In the genomic region with DNA sequence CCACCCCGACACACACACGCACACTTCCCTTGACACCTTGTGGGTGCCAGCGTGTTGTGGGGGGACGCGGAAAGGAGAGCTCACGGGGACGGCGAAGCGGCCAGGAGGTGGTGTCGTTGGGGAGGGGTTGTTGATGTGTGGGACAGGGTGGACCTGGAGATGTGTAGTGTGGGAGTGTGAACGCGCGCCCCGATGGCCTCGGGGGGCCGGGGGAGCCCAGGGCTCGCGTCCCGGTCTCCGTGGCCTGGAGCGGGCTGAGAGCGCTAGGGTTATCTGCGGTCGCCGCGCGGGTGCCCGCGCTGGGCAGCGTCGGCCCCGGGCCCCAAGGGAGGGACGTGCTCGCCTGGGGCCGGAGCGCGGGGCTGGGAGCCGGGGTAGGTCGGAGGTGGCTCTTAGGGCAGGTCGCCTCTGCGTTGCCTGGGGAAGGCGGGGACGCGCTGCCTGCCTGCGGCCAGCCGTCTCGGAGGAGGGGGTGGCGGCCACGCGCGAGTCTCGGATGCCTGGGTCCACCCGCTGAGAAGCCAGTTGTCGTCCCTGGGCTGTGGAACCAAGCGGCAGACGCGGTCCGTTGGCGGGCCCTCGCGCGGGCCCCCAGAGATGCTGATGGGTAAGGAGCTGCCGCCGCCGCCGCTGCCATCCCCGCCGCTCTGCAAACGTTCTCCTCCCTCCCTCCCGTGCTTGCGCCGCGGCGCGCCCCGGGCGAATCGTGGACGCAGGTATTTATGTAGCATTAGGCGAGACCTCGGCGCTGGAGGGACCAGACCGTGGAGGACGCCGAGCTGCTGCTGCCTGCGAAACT, we compare ENCODE assay signal across 1 cellular context.
TF ChIP-seq lines count a peak whose summit lies in the region.

No MANE protein-coding gene starts in this region.

TF ChIP-seq in HepG2, 621 proteins besides CTCF, POLR2A, EP300 and RAD21 (continued from another document):
- TF ChIP-seq, protein P1, sequence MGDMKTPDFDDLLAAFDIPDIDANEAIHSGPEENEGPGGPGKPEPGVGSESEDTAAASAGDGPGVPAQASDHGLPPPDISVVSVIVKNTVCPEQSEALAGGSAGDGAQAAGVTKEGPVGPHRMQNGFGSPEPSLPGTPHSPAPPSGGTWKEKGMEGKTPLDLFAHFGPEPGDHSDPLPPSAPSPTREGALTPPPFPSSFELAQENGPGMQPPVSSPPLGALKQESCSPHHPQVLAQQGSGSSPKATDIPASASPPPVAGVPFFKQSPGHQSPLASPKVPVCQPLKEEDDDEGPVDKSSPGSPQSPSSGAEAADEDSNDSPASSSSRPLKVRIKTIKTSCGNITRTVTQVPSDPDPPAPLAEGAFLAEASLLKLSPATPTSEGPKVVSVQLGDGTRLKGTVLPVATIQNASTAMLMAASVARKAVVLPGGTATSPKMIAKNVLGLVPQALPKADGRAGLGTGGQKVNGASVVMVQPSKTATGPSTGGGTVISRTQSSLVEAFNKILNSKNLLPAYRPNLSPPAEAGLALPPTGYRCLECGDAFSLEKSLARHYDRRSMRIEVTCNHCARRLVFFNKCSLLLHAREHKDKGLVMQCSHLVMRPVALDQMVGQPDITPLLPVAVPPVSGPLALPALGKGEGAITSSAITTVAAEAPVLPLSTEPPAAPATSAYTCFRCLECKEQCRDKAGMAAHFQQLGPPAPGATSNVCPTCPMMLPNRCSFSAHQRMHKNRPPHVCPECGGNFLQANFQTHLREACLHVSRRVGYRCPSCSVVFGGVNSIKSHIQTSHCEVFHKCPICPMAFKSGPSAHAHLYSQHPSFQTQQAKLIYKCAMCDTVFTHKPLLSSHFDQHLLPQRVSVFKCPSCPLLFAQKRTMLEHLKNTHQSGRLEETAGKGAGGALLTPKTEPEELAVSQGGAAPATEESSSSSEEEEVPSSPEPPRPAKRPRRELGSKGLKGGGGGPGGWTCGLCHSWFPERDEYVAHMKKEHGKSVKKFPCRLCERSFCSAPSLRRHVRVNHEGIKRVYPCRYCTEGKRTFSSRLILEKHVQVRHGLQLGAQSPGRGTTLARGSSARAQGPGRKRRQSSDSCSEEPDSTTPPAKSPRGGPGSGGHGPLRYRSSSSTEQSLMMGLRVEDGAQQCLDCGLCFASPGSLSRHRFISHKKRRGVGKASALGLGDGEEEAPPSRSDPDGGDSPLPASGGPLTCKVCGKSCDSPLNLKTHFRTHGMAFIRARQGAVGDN (CRISPR knock-in tag; IDR thresholded peaks at IDR 0.05), result peak; percentile 5; the same call in 1 of the 2 replicates
- TF ChIP-seq, protein P2, sequence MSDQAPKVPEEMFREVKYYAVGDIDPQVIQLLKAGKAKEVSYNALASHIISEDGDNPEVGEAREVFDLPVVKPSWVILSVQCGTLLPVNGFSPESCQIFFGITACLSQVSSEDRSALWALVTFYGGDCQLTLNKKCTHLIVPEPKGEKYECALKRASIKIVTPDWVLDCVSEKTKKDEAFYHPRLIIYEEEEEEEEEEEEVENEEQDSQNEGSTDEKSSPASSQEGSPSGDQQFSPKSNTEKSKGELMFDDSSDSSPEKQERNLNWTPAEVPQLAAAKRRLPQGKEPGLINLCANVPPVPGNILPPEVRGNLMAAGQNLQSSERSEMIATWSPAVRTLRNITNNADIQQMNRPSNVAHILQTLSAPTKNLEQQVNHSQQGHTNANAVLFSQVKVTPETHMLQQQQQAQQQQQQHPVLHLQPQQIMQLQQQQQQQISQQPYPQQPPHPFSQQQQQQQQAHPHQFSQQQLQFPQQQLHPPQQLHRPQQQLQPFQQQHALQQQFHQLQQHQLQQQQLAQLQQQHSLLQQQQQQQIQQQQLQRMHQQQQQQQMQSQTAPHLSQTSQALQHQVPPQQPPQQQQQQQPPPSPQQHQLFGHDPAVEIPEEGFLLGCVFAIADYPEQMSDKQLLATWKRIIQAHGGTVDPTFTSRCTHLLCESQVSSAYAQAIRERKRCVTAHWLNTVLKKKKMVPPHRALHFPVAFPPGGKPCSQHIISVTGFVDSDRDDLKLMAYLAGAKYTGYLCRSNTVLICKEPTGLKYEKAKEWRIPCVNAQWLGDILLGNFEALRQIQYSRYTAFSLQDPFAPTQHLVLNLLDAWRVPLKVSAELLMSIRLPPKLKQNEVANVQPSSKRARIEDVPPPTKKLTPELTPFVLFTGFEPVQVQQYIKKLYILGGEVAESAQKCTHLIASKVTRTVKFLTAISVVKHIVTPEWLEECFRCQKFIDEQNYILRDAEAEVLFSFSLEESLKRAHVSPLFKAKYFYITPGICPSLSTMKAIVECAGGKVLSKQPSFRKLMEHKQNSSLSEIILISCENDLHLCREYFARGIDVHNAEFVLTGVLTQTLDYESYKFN (CRISPR knock-in tag; conservative IDR thresholded peaks at IDR 0.05), result no peak
- TF ChIP-seq EZH2 (conservative IDR thresholded peaks at IDR 0.05; ENCODE audit: low read depth, low read length) (peak; percentile 95), NRL (CRISPR knock-in tag; IDR thresholded peaks at IDR 0.05; ENCODE audit: borderline replicate concordance) (peak; percentile 16; the same call in 1 of the 2 replicates), CSRNP1 (CRISPR knock-in tag; IDR thresholded peaks at IDR 0.05) (no peak)
- TF ChIP-seq, protein P3, sequence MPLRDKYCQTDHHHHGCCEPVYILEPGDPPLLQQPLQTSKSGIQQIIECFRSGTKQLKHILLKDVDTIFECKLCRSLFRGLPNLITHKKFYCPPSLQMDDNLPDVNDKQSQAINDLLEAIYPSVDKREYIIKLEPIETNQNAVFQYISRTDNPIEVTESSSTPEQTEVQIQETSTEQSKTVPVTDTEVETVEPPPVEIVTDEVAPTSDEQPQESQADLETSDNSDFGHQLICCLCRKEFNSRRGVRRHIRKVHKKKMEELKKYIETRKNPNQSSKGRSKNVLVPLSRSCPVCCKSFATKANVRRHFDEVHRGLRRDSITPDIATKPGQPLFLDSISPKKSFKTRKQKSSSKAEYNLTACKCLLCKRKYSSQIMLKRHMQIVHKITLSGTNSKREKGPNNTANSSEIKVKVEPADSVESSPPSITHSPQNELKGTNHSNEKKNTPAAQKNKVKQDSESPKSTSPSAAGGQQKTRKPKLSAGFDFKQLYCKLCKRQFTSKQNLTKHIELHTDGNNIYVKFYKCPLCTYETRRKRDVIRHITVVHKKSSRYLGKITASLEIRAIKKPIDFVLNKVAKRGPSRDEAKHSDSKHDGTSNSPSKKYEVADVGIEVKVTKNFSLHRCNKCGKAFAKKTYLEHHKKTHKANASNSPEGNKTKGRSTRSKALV (CRISPR knock-in tag; IDR thresholded peaks at IDR 0.05), result peak; percentile 49; the same call in 1 of the 2 replicates
